In the genomic region with DNA sequence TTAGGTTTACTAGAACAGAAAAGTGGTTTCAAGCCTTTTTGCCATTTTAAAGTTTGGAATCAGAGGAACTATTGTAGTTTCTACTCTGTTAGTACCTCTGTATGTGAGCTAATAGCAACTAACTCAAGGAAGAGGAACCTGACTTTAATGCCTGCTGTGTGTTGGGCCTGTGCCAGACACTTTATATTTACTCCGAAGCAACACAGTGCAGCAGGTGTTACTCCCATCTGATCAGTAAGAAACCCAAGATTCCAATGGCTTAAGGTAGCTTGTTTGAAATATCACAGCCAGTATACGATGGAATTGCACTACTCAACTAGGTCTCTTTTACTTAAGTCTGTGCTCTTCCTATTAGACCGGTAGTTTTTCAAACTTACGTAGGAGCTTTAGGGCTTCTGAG, we compare ENCODE assay signal across 25 cellular contexts.
DNase-seq lines count a peak whose midpoint lies in the region; ATAC-seq and FAIRE-seq lines count a peak whose summit lies in the region.
"Had no signal": no experiment of that assay in that cellular context is flagged by ENCODE, and none has a peak within 500 bp of the region (broad histone marks: within the 10 kb centered on the region; RNA-seq: fewer than 3 reads in every experiment).

No MANE protein-coding gene starts in this region.

- intact Hi-C loops in right cardiac atrium (cut with DNase I): no loop called here

- 34 to 63% (median 62%) methylated on average over 4 of the region's 4 CpGs for WGBS in small intestine, 3 donors
- 80% methylated on average over 4 of the region's 4 CpGs for WGBS in right cardiac atrium

- no peak for FAIRE-seq in small intestine (lab: Jason Lieb, UNC)
- FAIRE-seq: K562 had no signal

- H3K4me1 ChIP-seq in small intestine (ENCODE audit: control insufficient read depth in 2 of 2, insufficient read depth in 1 of 2, low read depth in 1 of 2, low read length in 1 of 2) (no peaks in the 10 kb centered on the region), right cardiac atrium (ENCODE audit: control insufficient read depth, insufficient read depth, low read length) (no peaks in the 10 kb centered on the region)
- H3K4me1 ChIP-seq: neural progenitor cell, testis had no signal

- DNase-seq in NCI-H748 (lab: John Stamatoyannopoulos, UW; ENCODE audit: unreplicated experiment): peak; percentile 21
- no peak for DNase-seq in NCI-H748 treated with DMSO at 0.1 percent for 48 hours (lab: John Stamatoyannopoulos, UW)
- DNase-seq in NCI-H146 (lab: John Stamatoyannopoulos, UW): peak; percentile 18
- peak; percentile 1 for DNase-seq in cerebellum (ENCODE audit: low spot score)
- DNase-seq in small intestine: peak; percentile 22
- no peak for DNase-seq in right cardiac atrium
- no peak for DNase-seq in activated CD8-positive, alpha-beta memory T cell treated with anti-CD3 and anti-CD28 coated beads, Interleukin-2, amount 50 U/mL, for 4 hours
- DNase-seq: activated CD4-positive, alpha-beta T cell treated with anti-CD3 and anti-CD28 coated beads, Interleukin-2, amount 10 ng/mL, durations not matched to agents 24 days and 14 days; activated naive CD8-positive, alpha-beta T cell treated with anti-CD3 and anti-CD28 coated beads, Interleukin-2, amount 10 ng/mL, durations not matched to agents 7 days and 5 days; effector CD8-positive, alpha-beta T cell; foreskin melanocyte; hippocampal formation; NCI-H446 treated with DMSO at 0.1 percent for 48 hours; RPMI8226; SK-N-SH; T-helper 2 cell; testis had no signal

- H3K4me3 ChIP-seq in small intestine (ENCODE audit: low read depth in 1 of 2, low read length in 2 of 2) (no peak overlapping the region), right cardiac atrium (ENCODE audit: low read length) (no peak overlapping the region)
- H3K4me3 ChIP-seq: HAP-1, K562, neural progenitor cell, smooth muscle cell, testis had no signal

- H3K36me3 ChIP-seq in small intestine (ENCODE audit: control insufficient read depth in 2 of 2, insufficient read depth in 2 of 2, low read length in 2 of 2): peaks cover 0 to 6% of the 10 kb centered on the region in 2 donors
- H3K36me3 ChIP-seq: neural progenitor cell had no signal

- no peak for ATAC-seq in right cardiac atrium
- no peak for ATAC-seq in GM21390 (IDR thresholded peaks at IDR 0.05; ENCODE audit: unreplicated experiment)
- ATAC-seq: K562; stimulated activated memory B cell treated with anti-CD40 and anti-IgM and Interleukin-4, amounts not matched to agents 10 μg/mL and 1 μg/mL and 100 μg/mL, for 72 hours had no signal

- no peak overlapping the region for H3K27ac ChIP-seq in small intestine (ENCODE audit: low read depth in 1 of 2, low read length in 1 of 2)
- no peak overlapping the region for H3K27ac ChIP-seq in right cardiac atrium (ENCODE audit: low read length)
- H3K27ac ChIP-seq: C4-2B, neural progenitor cell, testis, VCaP had no signal

- H3K27me3 ChIP-seq in small intestine (ENCODE audit: control insufficient read depth in 2 of 2, insufficient read depth in 2 of 2, low read length in 2 of 2): no peaks in the 10 kb centered on the region
- no peaks in the 10 kb centered on the region for H3K27me3 ChIP-seq in right cardiac atrium (ENCODE audit: control insufficient read depth, insufficient read depth)
- H3K27me3 ChIP-seq: neural progenitor cell, testis had no signal

- H3K9me3 ChIP-seq in small intestine (ENCODE audit: control insufficient read depth, low read depth) (no peaks in the 10 kb centered on the region), right cardiac atrium (ENCODE audit: control insufficient read depth, low read length) (no peaks in the 10 kb centered on the region)
- H3K9me3 ChIP-seq: HAP-1, SK-N-SH, testis had no signal

Comparison
In these comparisons a context has a peak if more than half of its experiments do, and no peak if none do; other contexts are left out.
1. DNase-seq: peak in NCI-H748 (single experiment), NCI-H146 (single experiment), cerebellum (single experiment) and small intestine (single experiment); none in NCI-H748 treated with DMSO at 0.1 percent for 48 hours (single experiment), right cardiac atrium (0 of 3) and activated CD8-positive, alpha-beta memory T cell treated with anti-CD3 and anti-CD28 coated beads, Interleukin-2, amount 50 U/mL, for 4 hours (single experiment).